In the genomic region with DNA sequence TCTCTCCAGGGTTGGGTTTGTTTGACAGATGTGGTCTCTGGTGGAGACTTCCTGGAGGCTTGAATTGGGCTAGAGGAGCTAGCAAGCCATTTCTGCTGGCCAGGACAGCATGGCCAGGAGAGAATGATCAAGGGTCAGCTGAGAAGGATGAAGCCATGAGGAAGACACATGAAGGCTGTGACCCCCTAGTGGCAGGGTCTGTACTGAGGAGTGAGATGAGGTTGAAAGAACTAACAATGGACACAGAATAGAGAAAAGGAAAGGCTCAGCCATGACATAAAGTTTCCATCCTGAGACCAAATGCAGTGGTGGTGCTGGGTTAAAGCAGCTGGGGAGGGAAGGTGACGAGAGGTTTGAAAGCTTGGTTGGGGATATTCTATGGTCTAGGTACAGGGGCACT, we compare ENCODE assay signal across 13 cellular contexts.
DNase-seq lines count a peak whose midpoint lies in the region; ATAC-seq and TF ChIP-seq lines count a peak whose summit lies in the region.
"Had no signal": no experiment of that assay in that cellular context is flagged by ENCODE, and none has a peak within 500 bp of the region (broad histone marks: within the 10 kb centered on the region; RNA-seq: fewer than 3 reads in every experiment).

No MANE protein-coding gene starts in this region.

- H3K4me3 Mint-ChIP-seq in activated CD4-positive, alpha-beta T cell treated with anti-CD3 and anti-CD28 coated beads, Interleukin-2, amount 10 ng/mL, durations not matched to agents 24 days and 14 days = no peak overlapping the region
- H3K4me3 Mint-ChIP-seq: activated CD4-positive, alpha-beta T cell treated with anti-CD3 and anti-CD28 coated beads for 36 hours; mesothelial cell of epicardium had no signal

- no peaks in the 10 kb centered on the region for H3K9me3 ChIP-seq in WERI-Rb-1 (ENCODE audit: severe bottlenecking)
- H3K9me3 ChIP-seq: tibial artery had no signal

- intact Hi-C loops in activated CD4-positive, alpha-beta T cell treated with anti-CD3 and anti-CD28 coated beads, Interleukin-2, amount 10 ng/mL, durations not matched to agents 24 days and 14 days (cut with micrococcal nuclease) = no loop called here
- intact Hi-C loops in sciatic nerve (cut with DNase I) = no loop called here

- H3K36me3 ChIP-seq in WERI-Rb-1 (no peaks in the 10 kb centered on the region), kidney epithelial cell (ENCODE audit: control insufficient read depth, insufficient read depth, low read length) (no peaks in the 10 kb centered on the region)

- no peak overlapping the region for H3K27ac ChIP-seq in WERI-Rb-1
- H3K27ac ChIP-seq: dorsolateral prefrontal cortex, HL-60, tibial artery had no signal

- no peak overlapping the region for H3K27ac Mint-ChIP-seq in activated CD4-positive, alpha-beta T cell treated with anti-CD3 and anti-CD28 coated beads, Interleukin-2, amount 10 ng/mL, durations not matched to agents 24 days and 14 days
- H3K27ac Mint-ChIP-seq: activated CD4-positive, alpha-beta T cell treated with anti-CD3 and anti-CD28 coated beads for 36 hours; mesothelial cell of epicardium had no signal

- DNase-seq in NCI-H82 (lab: John Stamatoyannopoulos, UW) = peak; percentile 43
- no peak for DNase-seq in NCI-H82 treated with DMSO at 0.1 percent for 48 hours (lab: John Stamatoyannopoulos, UW; ENCODE audit: unreplicated experiment)
- DNase-seq in HEK293T (ENCODE audit: extremely low spot score) = peak; percentile 31
- no peak for DNase-seq in WERI-Rb-1
- no peak for DNase-seq in kidney epithelial cell (ENCODE audit: low read depth)
- no peak for DNase-seq in activated CD4-positive, alpha-beta T cell treated with anti-CD3 and anti-CD28 coated beads, Interleukin-2, amount 10 ng/mL, durations not matched to agents 24 days and 14 days
- no peak for DNase-seq in sciatic nerve (ENCODE audit: low spot score)
- no peak for DNase-seq in AG08396 (ENCODE audit: low spot score)
- DNase-seq: activated CD4-positive, alpha-beta T cell treated with anti-CD3 and anti-CD28 coated beads for 36 hours; dorsolateral prefrontal cortex; tibial artery had no signal

- H3K27me3 ChIP-seq in WERI-Rb-1 (ENCODE audit: insufficient read depth, low read depth, severe bottlenecking) (no peaks in the 10 kb centered on the region), kidney epithelial cell (ENCODE audit: control insufficient read depth, insufficient read depth, low read length) (no peaks in the 10 kb centered on the region)
- H3K27me3 ChIP-seq: dorsolateral prefrontal cortex, tibial artery had no signal

- no peak for ATAC-seq in sciatic nerve
- ATAC-seq: activated CD4-positive, alpha-beta T cell treated with anti-CD3 and anti-CD28 coated beads for 36 hours had no signal

- H3K27me3 Mint-ChIP-seq in activated CD4-positive, alpha-beta T cell treated with anti-CD3 and anti-CD28 coated beads, Interleukin-2, amount 10 ng/mL, durations not matched to agents 24 days and 14 days = peaks cover 9% of the 10 kb centered on the region

- no peaks in the 10 kb centered on the region for H3K4me1 Mint-ChIP-seq in activated CD4-positive, alpha-beta T cell treated with anti-CD3 and anti-CD28 coated beads, Interleukin-2, amount 10 ng/mL, durations not matched to agents 24 days and 14 days
- H3K4me1 Mint-ChIP-seq: activated CD4-positive, alpha-beta T cell treated with anti-CD3 and anti-CD28 coated beads for 36 hours; mesothelial cell of epicardium had no signal

- POLR2A ChIA-PET in HEK293T (lab: Yijun Ruan, JAX) = no interaction called here

- H3K9me3 Mint-ChIP-seq in activated CD4-positive, alpha-beta T cell treated with anti-CD3 and anti-CD28 coated beads, Interleukin-2, amount 10 ng/mL, durations not matched to agents 24 days and 14 days = no peaks in the 10 kb centered on the region
- H3K9me3 Mint-ChIP-seq: mesothelial cell of epicardium had no signal

- CTCF ChIA-PET in HEK293T (lab: Yijun Ruan, JAX) = interaction anchor here (0.5 to 1.1 kb wide), 2 partner anchors 8 to 70 kb away, joined by 3 to 4 read pairs; no protein-coding TSS in a partner anchor

- no peak overlapping the region for H3K4me3 ChIP-seq in WERI-Rb-1 (ENCODE audit: low read depth, low read length)
- H3K4me3 ChIP-seq in kidney epithelial cell (ENCODE audit: low read depth, low read length) = no peak overlapping the region
- H3K4me3 ChIP-seq: dorsolateral prefrontal cortex, tibial artery had no signal

- no peaks in the 10 kb centered on the region for H3K36me3 Mint-ChIP-seq in activated CD4-positive, alpha-beta T cell treated with anti-CD3 and anti-CD28 coated beads, Interleukin-2, amount 10 ng/mL, durations not matched to agents 24 days and 14 days (ENCODE audit: low read depth)
- H3K36me3 Mint-ChIP-seq: mesothelial cell of epicardium had no signal

- TF ChIP-seq CTCF in WERI-Rb-1 (IDR thresholded peaks at IDR 0.05; ENCODE audit: low read depth, low read length) (peak; percentile 33; the same call in 1 of the 2 replicates), kidney epithelial cell (IDR thresholded peaks at IDR 0.05; ENCODE audit: insufficient read depth, low read length, poor library complexity, severe bottlenecking) (peak; percentile 4)

TF ChIP-seq in HEK293T, 16 proteins besides CTCF, POLR2A, EP300 and RAD21:
- TF ChIP-seq HDGF (IDR thresholded peaks at IDR 0.05; ENCODE audit: borderline replicate concordance) (no peak), L3MBTL2 (conservative IDR thresholded peaks at IDR 0.05) (no peak), FOXK2 (IDR thresholded peaks at IDR 0.05) (no peak), ZNF384 (IDR thresholded peaks at IDR 0.05) (no peak), ARNT (IDR thresholded peaks at IDR 0.05) (no peak), LEF1 (IDR thresholded peaks at IDR 0.05; ENCODE audit: borderline replicate concordance) (no peak), NFRKB (IDR thresholded peaks at IDR 0.05) (no peak), TARDBP (IDR thresholded peaks at IDR 0.05) (no peak), FOXM1 (IDR thresholded peaks at IDR 0.05; ENCODE audit: borderline replicate concordance) (no peak), SUZ12 (IDR thresholded peaks at IDR 0.05) (no peak), ELF4 (IDR thresholded peaks at IDR 0.05) (no peak), FOXA1 (IDR thresholded peaks at IDR 0.05) (no peak), BHLHE40 (IDR thresholded peaks at IDR 0.05; ENCODE audit: borderline replicate concordance) (no peak)

Comparison
In these comparisons a context has a peak if more than half of its experiments do, and no peak if none do; other contexts are left out.
1. DNase-seq: peak in NCI-H82 (single experiment) and HEK293T (single experiment); none in NCI-H82 treated with DMSO at 0.1 percent for 48 hours (single experiment), WERI-Rb-1 (single experiment), kidney epithelial cell (single experiment), activated CD4-positive, alpha-beta T cell treated with anti-CD3 and anti-CD28 coated beads, Interleukin-2, amount 10 ng/mL, durations not matched to agents 24 days and 14 days (single experiment), sciatic nerve (single experiment) and AG08396 (single experiment).